1 cellular context compared by ENCODE assay signal in genomic region chr1:23804183-23804582, GRCh38.
TF ChIP-seq lines count a peak whose summit lies in the region.

No MANE protein-coding gene starts in this region.

TF ChIP-seq in H1, 55 proteins besides CTCF, POLR2A, EP300 and RAD21:
- TF ChIP-seq KDM1A (IDR thresholded peaks at IDR 0.05; ENCODE audit: borderline replicate concordance, low read length) (no peak), SUZ12 (IDR thresholded peaks at IDR 0.05; ENCODE audit: low read length) (no peak)
TF ChIP-seq in H1: peak in this region for 0.
